Comparison of ENCODE assay signal across 22 cellular contexts in genomic region chr6:51630011-51630410, GRCh38.
"Had no signal": no experiment of that assay in that cellular context is flagged by ENCODE, and none has a peak within 500 bp of the region (broad histone marks: within the 10 kb centered on the region; RNA-seq: fewer than 3 reads in every experiment).

No MANE protein-coding gene starts in this region.

- H3K4me3 ChIP-seq: colonic mucosa, esophagus squamous epithelium, gastroesophageal sphincter, heart right ventricle, left lung, lower lobe of right lung, mucosa of descending colon had no signal

- H3K4me1 Mint-ChIP-seq: mesothelial cell of epicardium, naive B cell had no signal

- H3K27me3 Mint-ChIP-seq: dendritic cell treated with granulocyte-macrophage colony-stimulating factor and Interleukin-4, amounts not matched to agents 40 ng/mL and 50 ng/mL, for 4 days; effector memory CD8-positive, alpha-beta T cell; naive B cell had no signal

- H3K36me3 ChIP-seq: colonic mucosa, esophagus squamous epithelium, gastroesophageal sphincter, heart right ventricle, left lung, lower lobe of right lung had no signal

- H3K27ac Mint-ChIP-seq: dendritic cell treated with granulocyte-macrophage colony-stimulating factor and Interleukin-4, amounts not matched to agents 40 ng/mL and 50 ng/mL, for 4 days; effector memory CD8-positive, alpha-beta T cell; endodermal cell; mesothelial cell of epicardium; naive B cell had no signal

- H3K36me3 Mint-ChIP-seq: naive B cell had no signal

- H3K9me3 Mint-ChIP-seq: dendritic cell treated with granulocyte-macrophage colony-stimulating factor and Interleukin-4, amounts not matched to agents 40 ng/mL and 50 ng/mL, for 4 days had no signal

- H3K9me3 ChIP-seq: colonic mucosa, esophagus squamous epithelium, gastroesophageal sphincter, left lung, lower lobe of right lung, mucosa of descending colon had no signal

- DNase-seq: colonic mucosa; cortex of kidney; effector CD8-positive, alpha-beta T cell; effector memory CD8-positive, alpha-beta T cell; endodermal cell; erythroblast; esophagus squamous epithelium; foreskin fibroblast; glutamatergic neuron; head of caudate nucleus; heart right ventricle; hippocampal formation; left cardiac atrium; left lung; left ventricle myocardium superior; lower lobe of right lung; mesenchymal stem cell; mucosa of descending colon; naive B cell had no signal

- H3K4me3 Mint-ChIP-seq: dendritic cell treated with granulocyte-macrophage colony-stimulating factor and Interleukin-4, amounts not matched to agents 40 ng/mL and 50 ng/mL, for 4 days; effector memory CD8-positive, alpha-beta T cell; endodermal cell; mesothelial cell of epicardium; naive B cell had no signal

- H3K27me3 ChIP-seq: colonic mucosa, esophagus squamous epithelium, gastroesophageal sphincter, heart right ventricle, left lung had no signal
